In the genomic region with DNA sequence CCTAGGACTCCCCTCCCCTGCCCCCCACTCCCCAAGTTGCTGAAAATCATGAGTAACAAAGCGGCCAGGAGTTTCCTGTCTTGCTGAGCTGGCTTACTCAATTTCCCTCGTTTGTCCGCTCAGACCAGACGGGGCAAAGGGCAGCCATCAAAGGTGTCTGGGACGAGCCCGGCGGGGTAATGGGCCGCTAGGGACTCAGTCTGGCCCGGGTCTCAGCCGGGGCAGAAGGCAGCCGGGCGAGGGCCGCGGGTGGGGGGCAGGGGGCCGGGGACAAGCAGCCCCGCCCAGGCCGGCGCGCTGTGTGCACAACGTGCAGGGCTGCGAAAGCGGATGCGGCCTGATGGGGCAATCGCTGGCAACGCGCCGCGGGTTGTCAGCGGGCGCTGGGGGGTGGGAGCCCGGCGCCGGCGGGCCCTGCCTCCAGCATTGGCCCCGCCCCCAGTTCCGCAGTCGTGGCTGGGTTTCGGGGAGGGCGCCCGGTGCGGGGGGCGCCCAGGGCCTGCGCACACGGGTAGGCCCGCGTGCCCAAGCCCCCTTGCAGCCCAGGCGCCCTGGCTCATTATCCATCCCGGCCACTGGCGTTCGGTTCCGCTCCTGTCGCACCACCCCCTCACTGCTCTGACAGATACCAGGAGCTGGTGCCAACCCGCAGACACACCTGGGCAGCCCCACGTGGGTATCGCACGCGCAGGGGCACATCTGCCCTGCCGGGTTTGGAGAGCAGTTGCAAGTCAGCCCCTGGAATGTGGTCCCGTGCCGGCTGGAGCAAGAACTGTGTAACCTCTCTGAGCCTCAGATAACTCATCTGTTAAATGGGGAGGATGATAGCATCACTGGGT, we compare ENCODE assay signal across 1 cellular context.
TF ChIP-seq lines count a peak whose summit lies in the region.

No MANE protein-coding gene starts in this region.

TF ChIP-seq in GM12878, 131 proteins besides CTCF, POLR2A, EP300 and RAD21 (continued from another document):
- TF ChIP-seq, protein P1, sequence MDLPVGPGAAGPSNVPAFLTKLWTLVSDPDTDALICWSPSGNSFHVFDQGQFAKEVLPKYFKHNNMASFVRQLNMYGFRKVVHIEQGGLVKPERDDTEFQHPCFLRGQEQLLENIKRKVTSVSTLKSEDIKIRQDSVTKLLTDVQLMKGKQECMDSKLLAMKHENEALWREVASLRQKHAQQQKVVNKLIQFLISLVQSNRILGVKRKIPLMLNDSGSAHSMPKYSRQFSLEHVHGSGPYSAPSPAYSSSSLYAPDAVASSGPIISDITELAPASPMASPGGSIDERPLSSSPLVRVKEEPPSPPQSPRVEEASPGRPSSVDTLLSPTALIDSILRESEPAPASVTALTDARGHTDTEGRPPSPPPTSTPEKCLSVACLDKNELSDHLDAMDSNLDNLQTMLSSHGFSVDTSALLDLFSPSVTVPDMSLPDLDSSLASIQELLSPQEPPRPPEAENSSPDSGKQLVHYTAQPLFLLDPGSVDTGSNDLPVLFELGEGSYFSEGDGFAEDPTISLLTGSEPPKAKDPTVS (IDR thresholded peaks at IDR 0.05; ENCODE audit: low read depth, low read length), result no peak
- TF ChIP-seq STAT3 (IDR thresholded peaks at IDR 0.05; ENCODE audit: low read depth, low read length) (no peak), CEBPB (IDR thresholded peaks at IDR 0.05; ENCODE audit: borderline replicate concordance in 1 of 2, low read depth in 2 of 2, low read length in 2 of 2) (peak in 1 of 2 experiments; percentile 94; a peak in 2 of 4 replicates), RFX5 (IDR thresholded peaks at IDR 0.05; ENCODE audit: low read depth, low read length) (0 out of 2 replicates have a peak, but pooled peaks have one; percentile 22), ZBED1 (IDR thresholded peaks at IDR 0.05; ENCODE audit: borderline replicate concordance) (no peak), YY1 (IDR thresholded peaks at IDR 0.05; ENCODE audit: low read depth, low read length) (peak; percentile 66), ATF7 (IDR thresholded peaks at IDR 0.05; ENCODE audit: low read depth) (no peak), GABPA (IDR thresholded peaks at IDR 0.05; ENCODE audit: low read depth) (no peak), BMI1 (IDR thresholded peaks at IDR 0.05; ENCODE audit: borderline replicate concordance) (no peak), RAD51 (IDR thresholded peaks at IDR 0.05) (no peak; the same call in 1 of the 2 replicates), SMAD1 (IDR thresholded peaks at IDR 0.05; ENCODE audit: low read depth, partially characterized antibody) (no peak), JUNB (IDR thresholded peaks at IDR 0.05) (no peak), SIN3A (IDR thresholded peaks at IDR 0.05; ENCODE audit: low read depth, low read length) (no peak), MTA3 (IDR thresholded peaks at IDR 0.05; ENCODE audit: borderline replicate concordance, low read length) (no peak; the same call in 1 of the 2 replicates), EED (IDR thresholded peaks at IDR 0.05; ENCODE audit: low read depth) (peak; percentile 61), IKZF2 (IDR thresholded peaks at IDR 0.05) (peak in 1 of 2 experiments; percentile 61), NBN (IDR thresholded peaks at IDR 0.05) (peak; percentile 14; the same call in 1 of the 2 replicates), SRF (IDR thresholded peaks at IDR 0.05; ENCODE audit: low read depth in 2 of 2, low read length in 2 of 2) (peak in 1 of 2 experiments; percentile 27; a peak in 1 of 4 replicates), LARP7 (IDR thresholded peaks at IDR 0.05) (peak; percentile 97; the same call in 1 of the 2 replicates), SMC3 (IDR thresholded peaks at IDR 0.05; ENCODE audit: borderline replicate concordance, low read length) (no peak), BCL11A (IDR thresholded peaks at IDR 0.05; ENCODE audit: low read depth, low read length) (0 out of 2 replicates have a peak, but pooled peaks have one; percentile 3), RB1 (IDR thresholded peaks at IDR 0.05; ENCODE audit: borderline replicate concordance) (peak; percentile 49; the same call in 1 of the 2 replicates), SMARCA5 (IDR thresholded peaks at IDR 0.05) (peak; percentile 87), SMAD5 (IDR thresholded peaks at IDR 0.05; ENCODE audit: low read depth) (no peak)
- TF ChIP-seq, protein P2, sequence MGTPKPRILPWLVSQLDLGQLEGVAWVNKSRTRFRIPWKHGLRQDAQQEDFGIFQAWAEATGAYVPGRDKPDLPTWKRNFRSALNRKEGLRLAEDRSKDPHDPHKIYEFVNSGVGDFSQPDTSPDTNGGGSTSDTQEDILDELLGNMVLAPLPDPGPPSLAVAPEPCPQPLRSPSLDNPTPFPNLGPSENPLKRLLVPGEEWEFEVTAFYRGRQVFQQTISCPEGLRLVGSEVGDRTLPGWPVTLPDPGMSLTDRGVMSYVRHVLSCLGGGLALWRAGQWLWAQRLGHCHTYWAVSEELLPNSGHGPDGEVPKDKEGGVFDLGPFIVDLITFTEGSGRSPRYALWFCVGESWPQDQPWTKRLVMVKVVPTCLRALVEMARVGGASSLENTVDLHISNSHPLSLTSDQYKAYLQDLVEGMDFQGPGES (IDR thresholded peaks at IDR 0.05), result no peak
- TF ChIP-seq, protein P3, sequence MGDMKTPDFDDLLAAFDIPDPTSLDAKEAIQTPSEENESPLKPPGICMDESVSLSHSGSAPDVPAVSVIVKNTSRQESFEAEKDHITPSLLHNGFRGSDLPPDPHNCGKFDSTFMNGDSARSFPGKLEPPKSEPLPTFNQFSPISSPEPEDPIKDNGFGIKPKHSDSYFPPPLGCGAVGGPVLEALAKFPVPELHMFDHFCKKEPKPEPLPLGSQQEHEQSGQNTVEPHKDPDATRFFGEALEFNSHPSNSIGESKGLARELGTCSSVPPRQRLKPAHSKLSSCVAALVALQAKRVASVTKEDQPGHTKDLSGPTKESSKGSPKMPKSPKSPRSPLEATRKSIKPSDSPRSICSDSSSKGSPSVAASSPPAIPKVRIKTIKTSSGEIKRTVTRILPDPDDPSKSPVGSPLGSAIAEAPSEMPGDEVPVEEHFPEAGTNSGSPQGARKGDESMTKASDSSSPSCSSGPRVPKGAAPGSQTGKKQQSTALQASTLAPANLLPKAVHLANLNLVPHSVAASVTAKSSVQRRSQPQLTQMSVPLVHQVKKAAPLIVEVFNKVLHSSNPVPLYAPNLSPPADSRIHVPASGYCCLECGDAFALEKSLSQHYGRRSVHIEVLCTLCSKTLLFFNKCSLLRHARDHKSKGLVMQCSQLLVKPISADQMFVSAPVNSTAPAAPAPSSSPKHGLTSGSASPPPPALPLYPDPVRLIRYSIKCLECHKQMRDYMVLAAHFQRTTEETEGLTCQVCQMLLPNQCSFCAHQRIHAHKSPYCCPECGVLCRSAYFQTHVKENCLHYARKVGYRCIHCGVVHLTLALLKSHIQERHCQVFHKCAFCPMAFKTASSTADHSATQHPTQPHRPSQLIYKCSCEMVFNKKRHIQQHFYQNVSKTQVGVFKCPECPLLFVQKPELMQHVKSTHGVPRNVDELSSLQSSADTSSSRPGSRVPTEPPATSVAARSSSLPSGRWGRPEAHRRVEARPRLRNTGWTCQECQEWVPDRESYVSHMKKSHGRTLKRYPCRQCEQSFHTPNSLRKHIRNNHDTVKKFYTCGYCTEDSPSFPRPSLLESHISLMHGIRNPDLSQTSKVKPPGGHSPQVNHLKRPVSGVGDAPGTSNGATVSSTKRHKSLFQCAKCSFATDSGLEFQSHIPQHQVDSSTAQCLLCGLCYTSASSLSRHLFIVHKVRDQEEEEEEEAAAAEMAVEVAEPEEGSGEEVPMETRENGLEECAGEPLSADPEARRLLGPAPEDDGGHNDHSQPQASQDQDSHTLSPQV (IDR thresholded peaks at IDR 0.05), result peak; percentile 84
- TF ChIP-seq, protein P4, sequence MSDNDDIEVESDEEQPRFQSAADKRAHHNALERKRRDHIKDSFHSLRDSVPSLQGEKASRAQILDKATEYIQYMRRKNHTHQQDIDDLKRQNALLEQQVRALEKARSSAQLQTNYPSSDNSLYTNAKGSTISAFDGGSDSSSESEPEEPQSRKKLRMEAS (IDR thresholded peaks at IDR 0.05; ENCODE audit: low read depth, low read length), result peak; percentile 36; the same call in 1 of the 2 replicates
- TF ChIP-seq, protein P5, sequence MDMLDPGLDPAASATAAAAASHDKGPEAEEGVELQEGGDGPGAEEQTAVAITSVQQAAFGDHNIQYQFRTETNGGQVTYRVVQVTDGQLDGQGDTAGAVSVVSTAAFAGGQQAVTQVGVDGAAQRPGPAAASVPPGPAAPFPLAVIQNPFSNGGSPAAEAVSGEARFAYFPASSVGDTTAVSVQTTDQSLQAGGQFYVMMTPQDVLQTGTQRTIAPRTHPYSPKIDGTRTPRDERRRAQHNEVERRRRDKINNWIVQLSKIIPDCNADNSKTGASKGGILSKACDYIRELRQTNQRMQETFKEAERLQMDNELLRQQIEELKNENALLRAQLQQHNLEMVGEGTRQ (IDR thresholded peaks at IDR 0.05; ENCODE audit: borderline replicate concordance, low read depth, low read length), result no peak
- TF ChIP-seq, protein P6, sequence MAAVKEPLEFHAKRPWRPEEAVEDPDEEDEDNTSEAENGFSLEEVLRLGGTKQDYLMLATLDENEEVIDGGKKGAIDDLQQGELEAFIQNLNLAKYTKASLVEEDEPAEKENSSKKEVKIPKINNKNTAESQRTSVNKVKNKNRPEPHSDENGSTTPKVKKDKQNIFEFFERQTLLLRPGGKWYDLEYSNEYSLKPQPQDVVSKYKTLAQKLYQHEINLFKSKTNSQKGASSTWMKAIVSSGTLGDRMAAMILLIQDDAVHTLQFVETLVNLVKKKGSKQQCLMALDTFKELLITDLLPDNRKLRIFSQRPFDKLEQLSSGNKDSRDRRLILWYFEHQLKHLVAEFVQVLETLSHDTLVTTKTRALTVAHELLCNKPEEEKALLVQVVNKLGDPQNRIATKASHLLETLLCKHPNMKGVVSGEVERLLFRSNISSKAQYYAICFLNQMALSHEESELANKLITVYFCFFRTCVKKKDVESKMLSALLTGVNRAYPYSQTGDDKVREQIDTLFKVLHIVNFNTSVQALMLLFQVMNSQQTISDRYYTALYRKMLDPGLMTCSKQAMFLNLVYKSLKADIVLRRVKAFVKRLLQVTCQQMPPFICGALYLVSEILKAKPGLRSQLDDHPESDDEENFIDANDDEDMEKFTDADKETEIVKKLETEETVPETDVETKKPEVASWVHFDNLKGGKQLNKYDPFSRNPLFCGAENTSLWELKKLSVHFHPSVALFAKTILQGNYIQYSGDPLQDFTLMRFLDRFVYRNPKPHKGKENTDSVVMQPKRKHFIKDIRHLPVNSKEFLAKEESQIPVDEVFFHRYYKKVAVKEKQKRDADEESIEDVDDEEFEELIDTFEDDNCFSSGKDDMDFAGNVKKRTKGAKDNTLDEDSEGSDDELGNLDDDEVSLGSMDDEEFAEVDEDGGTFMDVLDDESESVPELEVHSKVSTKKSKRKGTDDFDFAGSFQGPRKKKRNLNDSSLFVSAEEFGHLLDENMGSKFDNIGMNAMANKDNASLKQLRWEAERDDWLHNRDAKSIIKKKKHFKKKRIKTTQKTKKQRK (IDR thresholded peaks at IDR 0.05; ENCODE audit: low read depth, low read length), result no peak
